Comparison of ENCODE assay signal across 9 cellular contexts in the genomic region with DNA sequence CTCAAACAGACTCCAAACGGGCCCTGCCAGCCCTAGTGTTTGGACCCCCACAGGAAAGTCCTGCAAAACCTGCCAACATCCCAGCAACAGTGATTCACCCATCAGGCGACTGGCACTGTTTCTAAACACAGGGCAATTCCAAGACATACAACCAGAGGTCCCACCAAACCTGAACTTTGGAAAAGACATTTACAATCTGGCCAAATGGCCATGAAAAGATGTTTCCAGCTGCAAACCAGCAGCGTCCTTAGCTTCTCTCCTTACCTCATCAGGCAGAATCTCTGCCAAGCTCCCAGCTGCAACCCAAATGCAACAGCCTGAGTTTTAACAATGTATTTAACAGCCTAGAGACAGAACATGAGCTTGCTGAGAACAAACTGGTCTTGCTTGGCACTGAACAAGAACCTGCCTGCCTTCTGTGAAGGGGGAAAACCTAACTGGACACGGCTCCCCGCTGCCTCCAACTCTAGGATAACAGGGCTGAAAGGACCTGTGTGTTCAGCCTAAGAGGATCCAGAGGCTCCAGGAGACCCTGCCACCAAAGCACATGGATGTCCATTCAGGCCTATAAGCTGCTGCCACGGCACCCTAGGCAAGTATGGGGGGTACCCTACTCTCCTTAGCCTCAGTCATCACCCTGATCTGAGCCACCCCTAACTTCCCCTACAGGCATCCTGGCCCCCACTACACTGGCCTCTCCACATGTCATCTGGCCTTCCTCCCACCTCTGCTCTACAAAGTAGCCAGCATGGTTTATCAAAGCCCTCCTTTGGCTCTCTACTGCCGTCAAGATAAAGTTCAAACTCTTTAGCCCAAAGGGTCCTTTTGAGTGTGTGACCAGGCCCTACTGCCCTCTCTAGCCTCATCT. TPM values are rescaled to one million over a fixed set of nuclear protein-coding genes. Genes with fewer than 3 reads are reported as not detected.
DNase-seq lines count a peak whose midpoint lies in the region; ATAC-seq and TF ChIP-seq lines count a peak whose summit lies in the region.
"Had no signal": no experiment of that assay in that cellular context is flagged by ENCODE, and none has a peak within 500 bp of the region (broad histone marks: within the 10 kb centered on the region; RNA-seq: fewer than 3 reads in every experiment).

No MANE protein-coding gene starts in this region.

- no peaks in the 10 kb centered on the region for H3K27me3 ChIP-seq in lower lobe of right lung (ENCODE audit: low read depth)

- peak; percentile 8 for ATAC-seq in HG02763 (IDR thresholded peaks at IDR 0.05; ENCODE audit: unreplicated experiment)
- no peak for ATAC-seq in lower lobe of right lung

- peaks cover 9% of the 10 kb centered on the region for H3K36me3 ChIP-seq in lower lobe of right lung

- intact Hi-C loops in lower lobe of right lung (cut with DNase I): no loop called here

- TF ChIP-seq CTCF in cardiac fibroblast (IDR thresholded peaks at IDR 0.05; ENCODE audit: low read depth, low read length): no peak
- no peak for TF ChIP-seq CTCF in lower lobe of right lung (IDR thresholded peaks at IDR 0.05)

- peaks cover 49% of the 10 kb centered on the region for H3K4me1 ChIP-seq in lower lobe of right lung

- no peaks in the 10 kb centered on the region for H3K9me3 ChIP-seq in lower lobe of right lung

- H3K4me3 ChIP-seq in cardiac fibroblast (replicated peaks in 1 of 2; ENCODE audit: low read depth in 2 of 2, low read length in 2 of 2): no peak overlapping the region
- H3K4me3 ChIP-seq in lower lobe of right lung: no peak overlapping the region

- peak; percentile 67 to 89 for DNase-seq in cardiac fibroblast (ENCODE audit: low read depth in 2 of 2)
- no peak for DNase-seq in lower lobe of right lung
- peak; percentile 75 for DNase-seq in ureter (ENCODE audit: low spot score)
- no peak for DNase-seq in DMS153 (lab: John Stamatoyannopoulos, UW)
- no peak for DNase-seq in NCI-H1436 (lab: John Stamatoyannopoulos, UW)
- no peak for DNase-seq in DMS114 treated with DMSO at 0.1 percent for 48 hours (lab: John Stamatoyannopoulos, UW; ENCODE audit: unreplicated experiment)
- DNase-seq: central memory CD4-positive, alpha-beta T cell had no signal

- peak overlapping the region; percentile 14 for H3K27ac ChIP-seq in lower lobe of right lung
- H3K27ac ChIP-seq: parathyroid adenoma had no signal

RNA-seq across cellular contexts. Expression of gene P4HA2, which starts 5.6 kb away (rescaled TPM):
- 75.7 TPM for total RNA-seq in lower lobe of right lung
- total RNA-seq in ureter: 39.7 TPM

RNA-seq across cellular contexts. Expression of gene PDLIM4, which starts 35.5 kb away (rescaled TPM):
- total RNA-seq in lower lobe of right lung: 6.7 TPM
- total RNA-seq in ureter: 33.9 TPM

Comparison
In these comparisons a context has a peak if more than half of its experiments do, and no peak if none do; other contexts are left out.
1. DNase-seq: peak in cardiac fibroblast (2 of 2) and ureter (single experiment); none in lower lobe of right lung (single experiment), DMS153 (single experiment), NCI-H1436 (single experiment) and DMS114 treated with DMSO at 0.1 percent for 48 hours (single experiment).